In genomic region chr17:17088511-17089205, GRCh38 we compare ENCODE assay signal across 12 cellular contexts. TPM values are rescaled to one million over a fixed set of nuclear protein-coding genes. Genes with fewer than 3 reads are reported as not detected.
A peak's percentile ranks its signal among the peaks of the same experiment; 100 is the strongest.
DNase-seq lines count a peak whose midpoint lies in the region; ATAC-seq and TF ChIP-seq lines count a peak whose summit lies in the region.
"Had no signal": no experiment of that assay in that cellular context is flagged by ENCODE, and none has a peak within 500 bp of the region (broad histone marks: within the 10 kb centered on the region; RNA-seq: fewer than 3 reads in every experiment).

No MANE protein-coding gene starts in this region.

- H3K27ac Mint-ChIP-seq in activated CD4-positive, alpha-beta T cell treated with anti-CD3 and anti-CD28 coated beads, Interleukin-2, amount 10 ng/mL, durations not matched to agents 7 days and 5 days: peak overlapping the region; percentile 79
- peak overlapping the region; percentile 60 for H3K27ac Mint-ChIP-seq in chondrocyte (ENCODE audit: unreplicated experiment)
- H3K27ac Mint-ChIP-seq in naive thymus-derived CD4-positive, alpha-beta T cell: peak overlapping the region in 4 of 9 donors; percentile 7 to 43 (median 37)

- no peak for DNase-seq in activated CD4-positive, alpha-beta T cell treated with anti-CD3 and anti-CD28 coated beads, Interleukin-2, amount 10 ng/mL, durations not matched to agents 7 days and 5 days
- DNase-seq in activated CD4-positive, alpha-beta T cell treated with anti-CD3 and anti-CD28 coated beads, Interleukin-2, amount 50 U/mL, for 1 hour: no peak
- DNase-seq in chondrocyte (ENCODE audit: low spot score) (peak; percentile 32), spleen (peak; percentile 50), NCI-H2227 treated with DMSO at 0.1 percent for 48 hours (lab: John Stamatoyannopoulos, UW) (no peak), GM03348 (ENCODE audit: low spot score) (no peak)
- no peak for DNase-seq in naive thymus-derived CD4-positive, alpha-beta T cell
- DNase-seq: activated CD4-positive, alpha-beta T cell treated with anti-CD3 and anti-CD28 coated beads, Interleukin-2, amount 50 U/mL, for 48 hours; midbrain had no signal

- no peak overlapping the region for H3K4me3 Mint-ChIP-seq in activated CD4-positive, alpha-beta T cell treated with anti-CD3 and anti-CD28 coated beads, Interleukin-2, amount 10 ng/mL, durations not matched to agents 7 days and 5 days
- H3K4me3 Mint-ChIP-seq in chondrocyte (ENCODE audit: unreplicated experiment): no peak overlapping the region
- H3K4me3 Mint-ChIP-seq in naive thymus-derived CD4-positive, alpha-beta T cell: no peak overlapping the region

- H3K36me3 ChIP-seq in KOPT-K1 (ENCODE audit: insufficient read depth, low read length) (peaks cover 58% of the 10 kb centered on the region), spleen (peaks cover 0 to 76% (median 10%) of the 10 kb centered on the region in 6 donors)
- peaks cover 0 to 40% (median 0%) of the 10 kb centered on the region in 3 experiments for H3K36me3 ChIP-seq in naive thymus-derived CD4-positive, alpha-beta T cell (ENCODE audit: control insufficient read depth in 2 of 3, insufficient read depth in 3 of 3, low read length in 3 of 3)
- H3K36me3 ChIP-seq: thoracic aorta had no signal

- CTCF ChIA-PET in activated CD4-positive, alpha-beta T cell treated with anti-CD3 and anti-CD28 coated beads, Interleukin-2, amount 10 ng/mL, durations not matched to agents 7 days and 5 days (lab: Charles Lee): interaction anchor here (1.0 to 1.7 kb wide), 3 partner anchors 15 to 53 kb away, joined by 3 to 5 read pairs (median 5); no protein-coding TSS in a partner anchor
- CTCF ChIA-PET in naive thymus-derived CD4-positive, alpha-beta T cell (lab: Charles Lee): no interaction called here

- ATAC-seq in naive thymus-derived CD4-positive, alpha-beta T cell: no peak

- no peaks in the 10 kb centered on the region for H3K9me3 Mint-ChIP-seq in activated CD4-positive, alpha-beta T cell treated with anti-CD3 and anti-CD28 coated beads, Interleukin-2, amount 10 ng/mL, durations not matched to agents 7 days and 5 days
- H3K9me3 Mint-ChIP-seq in chondrocyte (ENCODE audit: low read depth): no peaks in the 10 kb centered on the region
- peaks cover 0 to 1% (median 0%) of the 10 kb centered on the region in 11 donors for H3K9me3 Mint-ChIP-seq in naive thymus-derived CD4-positive, alpha-beta T cell

- TF ChIP-seq CTCF in chondrocyte (IDR thresholded peaks at IDR 0.05): no peak
- no peak for TF ChIP-seq CTCF in spleen (IDR thresholded peaks at IDR 0.05 in 8 of 11, conservative IDR thresholded peaks at IDR 0.05 in 3 of 11)

- no peaks in the 10 kb centered on the region for H3K27me3 Mint-ChIP-seq in activated CD4-positive, alpha-beta T cell treated with anti-CD3 and anti-CD28 coated beads, Interleukin-2, amount 10 ng/mL, durations not matched to agents 7 days and 5 days
- H3K27me3 Mint-ChIP-seq in chondrocyte (ENCODE audit: low read depth): no peaks in the 10 kb centered on the region
- no peaks in the 10 kb centered on the region for H3K27me3 Mint-ChIP-seq in naive thymus-derived CD4-positive, alpha-beta T cell

- peaks cover 21% of the 10 kb centered on the region for H3K4me1 Mint-ChIP-seq in activated CD4-positive, alpha-beta T cell treated with anti-CD3 and anti-CD28 coated beads, Interleukin-2, amount 10 ng/mL, durations not matched to agents 7 days and 5 days
- peaks cover 36% of the 10 kb centered on the region for H3K4me1 Mint-ChIP-seq in chondrocyte (ENCODE audit: low read depth)
- H3K4me1 Mint-ChIP-seq in naive thymus-derived CD4-positive, alpha-beta T cell: peaks cover 23 to 60% (median 42%) of the 10 kb centered on the region in 7 donors

- peaks cover 0 to 83% (median 47%) of the 10 kb centered on the region in 6 donors for H3K4me1 ChIP-seq in spleen
- peaks cover 0 to 4% of the 10 kb centered on the region in 2 donors for H3K4me1 ChIP-seq in naive thymus-derived CD4-positive, alpha-beta T cell (ENCODE audit: control insufficient read depth in 2 of 2, insufficient read depth in 2 of 2, low read length in 2 of 2)

- no peaks in the 10 kb centered on the region for H3K27me3 ChIP-seq in spleen (replicated peaks in 1 of 7)
- H3K27me3 ChIP-seq in naive thymus-derived CD4-positive, alpha-beta T cell (ENCODE audit: control insufficient read depth in 2 of 2, insufficient read depth in 2 of 2, low read length in 2 of 2): no peaks in the 10 kb centered on the region
- H3K27me3 ChIP-seq: ascending aorta had no signal

- intact Hi-C loops in spleen (cut with DNase I; ENCODE audit: low total_unique reads): no loop called here
- intact Hi-C loops in naive thymus-derived CD4-positive, alpha-beta T cell (cut with micrococcal nuclease): no loop called here

- H3K9me3 ChIP-seq in KOPT-K1 (ENCODE audit: insufficient read depth, low read length, poor library complexity, severe bottlenecking) (no peaks in the 10 kb centered on the region), spleen (no peaks in the 10 kb centered on the region)
- H3K9me3 ChIP-seq in naive thymus-derived CD4-positive, alpha-beta T cell (ENCODE audit: control insufficient read depth in 2 of 3, low read length in 3 of 3): no peaks in the 10 kb centered on the region
- H3K9me3 ChIP-seq: ascending aorta, thoracic aorta had no signal

- POLR2A ChIA-PET in activated CD4-positive, alpha-beta T cell treated with anti-CD3 and anti-CD28 coated beads, Interleukin-2, amount 10 ng/mL, durations not matched to agents 7 days and 5 days (lab: Charles Lee): interaction anchor here (0.9 kb wide), 1 partner anchor 42 kb away, joined by 3 read pairs; no protein-coding TSS in a partner anchor
- POLR2A ChIA-PET in naive thymus-derived CD4-positive, alpha-beta T cell (lab: Charles Lee): no interaction called here

- WGBS in spleen, 5 donors: 57 to 67% (median 62%) methylated on average over 5 to 6 of the region's 6 CpGs

- peak overlapping the region; percentile 15 for H3K27ac ChIP-seq in KOPT-K1 (ENCODE audit: low read depth, low read length, poor library complexity, severe bottlenecking)
- H3K27ac ChIP-seq in spleen: peak overlapping the region in 1 of 8 donors; percentile 18
- no peak overlapping the region for H3K27ac ChIP-seq in naive thymus-derived CD4-positive, alpha-beta T cell (ENCODE audit: low read depth, low read length)
- H3K27ac ChIP-seq: ascending aorta, thoracic aorta had no signal

- peaks cover 9% of the 10 kb centered on the region for H3K36me3 Mint-ChIP-seq in activated CD4-positive, alpha-beta T cell treated with anti-CD3 and anti-CD28 coated beads, Interleukin-2, amount 10 ng/mL, durations not matched to agents 7 days and 5 days (ENCODE audit: low read depth)
- H3K36me3 Mint-ChIP-seq in chondrocyte (ENCODE audit: low read depth): peaks cover 9% of the 10 kb centered on the region
- peaks cover 0 to 43% (median 2%) of the 10 kb centered on the region in 5 donors for H3K36me3 Mint-ChIP-seq in naive thymus-derived CD4-positive, alpha-beta T cell

- TF ChIP-seq POLR2A in spleen (IDR thresholded peaks at IDR 0.05): no peak

- H3K4me3 ChIP-seq in spleen: no peak overlapping the region
- H3K4me3 ChIP-seq in naive thymus-derived CD4-positive, alpha-beta T cell (ENCODE audit: low read length): no peak overlapping the region
- H3K4me3 ChIP-seq: ascending aorta, thoracic aorta had no signal

RNA-seq across cellular contexts. Expression of gene MPRIP, which starts 46.4 kb away (rescaled TPM):
- 100 to 1,000 TPM; 234 to 261 TPM for total RNA-seq in activated CD4-positive, alpha-beta T cell treated with anti-CD3 and anti-CD28 coated beads, Interleukin-2, amount 10 ng/mL, durations not matched to agents 7 days and 5 days
- total RNA-seq in chondrocyte (197 to 352 TPM (median 345 TPM) in 3 replicates), spleen (100 to 1,000 TPM; 120 to 309 (median 197) TPM)
- 100 to 1,000 TPM in 1 of 3 donors, 10 to 100 TPM in 2; 52.3 to 114 (median 83.0) TPM for polyA plus RNA-seq in spleen
- 100 to 1,000 TPM; 191 to 259 (median 199) TPM for total RNA-seq in naive thymus-derived CD4-positive, alpha-beta T cell
- 10 to 100 TPM; 18.6 to 30.0 TPM for polyA plus RNA-seq in naive thymus-derived CD4-positive, alpha-beta T cell

Comparison
In these comparisons a context has a peak if more than half of its experiments do, and no peak if none do; other contexts are left out.
1. DNase-seq: peak in chondrocyte (single experiment) and spleen (single experiment); none in activated CD4-positive, alpha-beta T cell treated with anti-CD3 and anti-CD28 coated beads, Interleukin-2, amount 10 ng/mL, durations not matched to agents 7 days and 5 days (single experiment), activated CD4-positive, alpha-beta T cell treated with anti-CD3 and anti-CD28 coated beads, Interleukin-2, amount 50 U/mL, for 1 hour (single experiment), naive thymus-derived CD4-positive, alpha-beta T cell (0 of 9), NCI-H2227 treated with DMSO at 0.1 percent for 48 hours (single experiment) and GM03348 (single experiment).